Comparison of ENCODE assay signal across 8 cellular contexts in the genomic region with DNA sequence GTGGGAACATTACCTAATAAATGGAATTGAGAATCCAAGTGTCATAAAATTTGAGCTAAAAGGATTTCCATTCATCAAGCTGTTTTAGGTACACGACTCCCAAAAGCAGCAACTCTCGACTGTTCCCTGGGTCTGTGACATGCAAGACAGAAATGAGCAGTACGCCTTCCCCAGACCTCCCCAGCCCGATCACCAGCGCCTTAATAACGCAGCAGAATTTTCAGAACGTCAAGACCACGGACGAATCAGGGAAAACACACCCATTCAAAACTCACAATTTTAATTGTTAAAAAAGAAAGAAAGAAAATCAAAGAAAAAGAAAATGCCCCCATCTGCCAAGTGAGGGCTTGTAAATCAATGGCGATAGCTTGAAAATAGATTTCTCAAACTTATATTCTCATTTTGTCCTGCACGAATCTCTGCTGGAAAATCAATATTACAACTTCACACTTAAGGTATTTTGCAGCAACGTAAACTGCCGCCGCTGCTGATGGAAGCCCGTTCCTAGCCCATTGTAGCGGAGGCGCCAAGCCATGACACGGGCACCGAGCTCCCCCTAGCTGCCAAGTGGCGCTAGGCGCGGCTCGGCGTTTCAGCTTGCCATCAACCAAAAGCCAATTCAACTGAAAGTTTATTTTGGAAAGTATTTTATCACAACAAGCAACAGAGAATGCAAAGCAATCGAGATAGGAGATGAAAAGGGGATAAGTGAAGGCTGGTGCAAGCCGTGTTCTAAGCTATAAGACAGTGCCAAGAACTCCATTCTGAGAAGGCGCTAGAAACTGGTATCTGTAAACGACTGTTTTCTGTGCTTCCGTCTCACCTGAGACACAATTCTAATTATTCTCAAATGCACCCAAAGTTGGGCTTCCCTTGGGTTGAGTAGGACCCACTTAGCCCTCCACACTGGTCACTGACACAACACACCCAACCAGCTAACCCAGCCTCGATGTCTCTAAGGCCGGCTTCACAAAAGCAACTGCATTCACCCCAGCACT. TPM values are rescaled to one million over a fixed set of nuclear protein-coding genes. Genes with fewer than 3 reads are reported as not detected.
DNase-seq lines count a peak whose midpoint lies in the region; ATAC-seq and TF ChIP-seq lines count a peak whose summit lies in the region.

No MANE protein-coding gene starts in this region.

- no peak overlapping the region for H3K27ac ChIP-seq in H9 (ENCODE audit: insufficient read length, low read depth, low read length)

- peak overlapping the region; percentile 34 to 59; a peak in 4 of 5 replicates for H3K4me3 Mint-ChIP-seq in H9
- peak overlapping the region; percentile 80 to 96 (median 87) for H3K4me3 Mint-ChIP-seq in brain

- H3K14ac ChIP-seq in H9 (ENCODE audit: insufficient read depth, low read length): no peak overlapping the region

- no peak overlapping the region for H2BK120ac ChIP-seq in H9 (ENCODE audit: low read depth, low read length, poor library complexity, severe bottlenecking)

- H3K27me3 Mint-ChIP-seq in H9 (ENCODE audit: low read depth) (peaks cover 17% of the 10 kb centered on the region), brain (peaks cover 39% of the 10 kb centered on the region)

- peak overlapping the region; percentile 15 for H3K9ac ChIP-seq in H9 (ENCODE audit: extremely low read depth, insufficient read length, low read length)

- no peaks in the 10 kb centered on the region for H3K9me3 ChIP-seq in H9 (ENCODE audit: control insufficient read depth, low read depth, low read length)

- no peak overlapping the region for H3K23ac ChIP-seq in H9 (ENCODE audit: insufficient read length, low read depth, low read length)

- H3K4me2 ChIP-seq in H9 (ENCODE audit: insufficient read depth, insufficient read length, low read length): no peak overlapping the region

- TF ChIP-seq CTCF in H9 (conservative IDR thresholded peaks at IDR 0.05): peak; percentile 100
- TF ChIP-seq CTCF in brain (conservative IDR thresholded peaks at IDR 0.05): peak; percentile 95 to 97

- no peak overlapping the region for H2BK20ac ChIP-seq in H9 (ENCODE audit: low read depth, low read length, poor library complexity, severe bottlenecking)

- H3K56ac ChIP-seq in H9 (ENCODE audit: insufficient read length, low read depth, low read length): no peak overlapping the region

- H3K4me1 Mint-ChIP-seq in H9 (peaks cover 76 to 81% of the 10 kb centered on the region in 2 experiments), brain (peaks cover 79% of the 10 kb centered on the region)

- peaks cover 5% of the 10 kb centered on the region for H4K20me1 ChIP-seq in H9 (ENCODE audit: control insufficient read depth, insufficient read depth, insufficient read length)

- H3K79me2 ChIP-seq in H9 (ENCODE audit: insufficient read depth, low read length): no peaks in the 10 kb centered on the region; the same call in 1 of the 2 replicates

- no peak overlapping the region for H3K27ac Mint-ChIP-seq in H9
- H3K27ac Mint-ChIP-seq in brain: peak overlapping the region; percentile 66 to 97 (median 77)

- no peak for ATAC-seq in GM18873 (IDR thresholded peaks at IDR 0.05; ENCODE audit: low FRiP score, unreplicated experiment)

- no peak overlapping the region for H3T11ph ChIP-seq in H9 (ENCODE audit: low read length)

- DNase-seq in ELF-1 (ENCODE audit: low read depth, low spot score) (peak; percentile 87), H9 (peak; percentile 78), NCI-H1694 (lab: John Stamatoyannopoulos, UW) (peak; percentile 94), UCSD-AML1 (lab: John Stamatoyannopoulos, UW; ENCODE audit: unreplicated experiment) (peak; percentile 63), inferior parietal cortex (ENCODE audit: extremely low spot score) (peak; percentile 83)
- peak; percentile 82 to 86 for DNase-seq in stimulated activated CD4-positive, alpha-beta T cell treated with anti-CD3 and anti-CD28 coated beads, Interleukin-15, amount 100 ng/mL, for 1 hour (ENCODE audit: low read depth in 1 of 2, low spot score in 1 of 2)

- H3K36me3 Mint-ChIP-seq in H9 (ENCODE audit: insufficient read depth in 1 of 3, low read depth in 3 of 3) (no peaks in the 10 kb centered on the region), brain (no peaks in the 10 kb centered on the region)

- H3K4me1 ChIP-seq in H9 (ENCODE audit: insufficient read depth, low read length): peaks cover 22% of the 10 kb centered on the region; the same call in 1 of the 2 replicates

- H2BK15ac ChIP-seq in H9 (ENCODE audit: low read depth, low read length): no peak overlapping the region

- H3K79me1 ChIP-seq in H9 (ENCODE audit: insufficient read depth, low read depth, low read length, poor library complexity, severe bottlenecking): no peaks in the 10 kb centered on the region

- H2BK12ac ChIP-seq in H9 (ENCODE audit: insufficient read length, low read depth, low read length): no peak overlapping the region

- H3K4ac ChIP-seq in H9 (ENCODE audit: low read depth, low read length): no peak overlapping the region

- H4K91ac ChIP-seq in H9 (ENCODE audit: insufficient read length, low read depth, low read length): no peak overlapping the region

- no peak overlapping the region for H2AK5ac ChIP-seq in H9 (ENCODE audit: insufficient read length, low read length)

- H3K9me3 Mint-ChIP-seq in H9 (peaks cover 0 to 3% of the 10 kb centered on the region in 2 experiments; a peak in 1 of 5 replicates), brain (no peaks in the 10 kb centered on the region)

- peaks cover 9% of the 10 kb centered on the region for H3K23me2 ChIP-seq in H9 (ENCODE audit: insufficient read length, low read depth, low read length, poor library complexity, severe bottlenecking)

- H3K27me3 ChIP-seq in H9 (ENCODE audit: insufficient read depth, low read length): no peaks in the 10 kb centered on the region

- H3K18ac ChIP-seq in H9 (ENCODE audit: insufficient read length, low read depth, low read length): no peak overlapping the region

- no peak overlapping the region for H2BK5ac ChIP-seq in H9 (ENCODE audit: insufficient read length, low read length)

- no CpG with 5 or more reads among the region's 31 CpGs for WGBS in H9 (ENCODE audit: extremely low coverage, insufficient read length, low lambda C conversion rate)

- no peak overlapping the region for H4K5ac ChIP-seq in H9 (ENCODE audit: insufficient read length, low read depth, low read length)

- no peak overlapping the region for H2AFZ ChIP-seq in H9 (ENCODE audit: low read length)

- no peak overlapping the region for H4K8ac ChIP-seq in H9 (replicated peaks; ENCODE audit: insufficient read length, low read depth, low read length)

RNA-seq across cellular contexts. Expression of a gene that starts 5.5 kb away (rescaled TPM):
- total RNA-seq in H9 (2021): 4.9 and 5.1 TPM in 2 replicates
- polyA plus RNA-seq in brain (ENCODE audit: insufficient read depth, low read depth, low replicate concordance): 1.6 TPM

Comparison
In these comparisons a context has a peak if more than half of its experiments do, and no peak if none do; other contexts are left out.
1. H3K27ac Mint-ChIP-seq: peak in brain (5 of 5); none in H9 (0 of 3).
2. Peak in every context shown above with its lines, with median percentiles within 50 percentile points of each other: DNase-seq.